2 cellular contexts compared by ENCODE assay signal in the genomic region with DNA sequence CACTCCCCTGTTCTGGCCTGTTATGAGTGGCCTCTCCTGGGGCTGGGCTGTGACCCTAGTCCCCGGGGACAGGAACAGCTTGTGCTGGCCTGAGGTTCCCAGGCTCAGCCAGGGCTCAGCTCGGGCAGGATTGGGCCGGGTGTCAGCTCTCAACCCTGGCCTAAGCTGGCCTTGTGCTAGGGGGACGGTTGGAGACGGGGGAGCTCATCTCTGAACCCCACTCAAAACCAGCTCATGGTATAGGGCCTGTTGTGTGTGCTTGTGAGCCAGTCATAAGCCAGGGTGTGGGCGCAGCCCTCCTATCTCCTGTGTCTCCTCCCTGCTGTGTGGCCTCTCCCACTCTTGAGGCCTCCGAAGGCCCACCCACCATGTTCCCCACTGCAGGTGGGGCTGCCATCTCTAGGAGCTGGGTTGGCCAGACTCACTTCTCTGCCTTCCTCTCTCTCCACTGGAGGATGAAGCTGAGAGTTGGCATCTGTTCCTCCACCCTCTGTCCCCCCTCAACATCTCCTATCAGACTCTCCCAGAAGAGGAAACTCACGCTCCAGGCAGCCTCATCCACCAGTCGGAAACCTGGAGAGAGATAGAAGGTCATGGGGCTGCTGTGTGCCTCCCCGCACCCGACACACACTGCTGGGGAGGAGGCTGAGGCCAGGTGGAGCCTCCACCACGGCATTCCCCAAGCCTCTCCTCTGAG.
TF ChIP-seq lines count a peak whose summit lies in the region.

No MANE protein-coding gene starts in this region.

TF ChIP-seq in HEK293, 187 proteins besides CTCF, POLR2A, EP300 and RAD21 (continued from another document):
- TF ChIP-seq, protein P1, sequence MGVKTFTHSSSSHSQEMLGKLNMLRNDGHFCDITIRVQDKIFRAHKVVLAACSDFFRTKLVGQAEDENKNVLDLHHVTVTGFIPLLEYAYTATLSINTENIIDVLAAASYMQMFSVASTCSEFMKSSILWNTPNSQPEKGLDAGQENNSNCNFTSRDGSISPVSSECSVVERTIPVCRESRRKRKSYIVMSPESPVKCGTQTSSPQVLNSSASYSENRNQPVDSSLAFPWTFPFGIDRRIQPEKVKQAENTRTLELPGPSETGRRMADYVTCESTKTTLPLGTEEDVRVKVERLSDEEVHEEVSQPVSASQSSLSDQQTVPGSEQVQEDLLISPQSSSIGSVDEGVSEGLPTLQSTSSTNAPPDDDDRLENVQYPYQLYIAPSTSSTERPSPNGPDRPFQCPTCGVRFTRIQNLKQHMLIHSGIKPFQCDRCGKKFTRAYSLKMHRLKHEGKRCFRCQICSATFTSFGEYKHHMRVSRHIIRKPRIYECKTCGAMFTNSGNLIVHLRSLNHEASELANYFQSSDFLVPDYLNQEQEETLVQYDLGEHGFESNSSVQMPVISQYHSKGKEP (tag by site-specific recombination; IDR thresholded peaks at IDR 0.05), result no peak
- TF ChIP-seq KLF1 (tag by site-specific recombination; IDR thresholded peaks at IDR 0.05) (peak; percentile 50; the same call in 1 of the 2 replicates), ZIC2 (tag by site-specific recombination; IDR thresholded peaks at IDR 0.05) (0 out of 2 replicates have a peak, but pooled peaks have one; percentile 25), ZNF561 (tag by site-specific recombination; IDR thresholded peaks at IDR 0.05; ENCODE audit: borderline replicate concordance) (no peak), ZNF155 (tag by site-specific recombination; IDR thresholded peaks at IDR 0.05) (no peak), ZFHX2 (tag by site-specific recombination; conservative IDR thresholded peaks at IDR 0.05) (peak; percentile 87), YY1 (tag by site-specific recombination; IDR thresholded peaks at IDR 0.05) (no peak), ZNF16 (tag by site-specific recombination; IDR thresholded peaks at IDR 0.05; ENCODE audit: low read depth) (no peak), EGR2 (tag by site-specific recombination; IDR thresholded peaks at IDR 0.05; ENCODE audit: low read depth) (peak; percentile 89)

TF ChIP-seq in HEK293T, 16 proteins besides CTCF, POLR2A, EP300 and RAD21 (continued from another document):
- TF ChIP-seq, protein P2, sequence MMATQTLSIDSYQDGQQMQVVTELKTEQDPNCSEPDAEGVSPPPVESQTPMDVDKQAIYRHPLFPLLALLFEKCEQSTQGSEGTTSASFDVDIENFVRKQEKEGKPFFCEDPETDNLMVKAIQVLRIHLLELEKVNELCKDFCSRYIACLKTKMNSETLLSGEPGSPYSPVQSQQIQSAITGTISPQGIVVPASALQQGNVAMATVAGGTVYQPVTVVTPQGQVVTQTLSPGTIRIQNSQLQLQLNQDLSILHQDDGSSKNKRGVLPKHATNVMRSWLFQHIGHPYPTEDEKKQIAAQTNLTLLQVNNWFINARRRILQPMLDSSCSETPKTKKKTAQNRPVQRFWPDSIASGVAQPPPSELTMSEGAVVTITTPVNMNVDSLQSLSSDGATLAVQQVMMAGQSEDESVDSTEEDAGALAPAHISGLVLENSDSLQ (IDR thresholded peaks at IDR 0.05), result no peak
- TF ChIP-seq FOXA1 (IDR thresholded peaks at IDR 0.05) (no peak), L3MBTL2 (conservative IDR thresholded peaks at IDR 0.05) (no peak), NFRKB (IDR thresholded peaks at IDR 0.05) (no peak), BHLHE40 (IDR thresholded peaks at IDR 0.05; ENCODE audit: borderline replicate concordance) (no peak), ARNT (IDR thresholded peaks at IDR 0.05) (no peak), CTBP1 (IDR thresholded peaks at IDR 0.05; ENCODE audit: borderline replicate concordance) (no peak), SP1 (IDR thresholded peaks at IDR 0.05) (no peak), LEF1 (IDR thresholded peaks at IDR 0.05; ENCODE audit: borderline replicate concordance) (no peak), SUZ12 (IDR thresholded peaks at IDR 0.05) (no peak), ELF4 (IDR thresholded peaks at IDR 0.05) (no peak), HDGF (IDR thresholded peaks at IDR 0.05; ENCODE audit: borderline replicate concordance) (no peak), FOXK2 (IDR thresholded peaks at IDR 0.05) (no peak)
